In the genomic region with DNA sequence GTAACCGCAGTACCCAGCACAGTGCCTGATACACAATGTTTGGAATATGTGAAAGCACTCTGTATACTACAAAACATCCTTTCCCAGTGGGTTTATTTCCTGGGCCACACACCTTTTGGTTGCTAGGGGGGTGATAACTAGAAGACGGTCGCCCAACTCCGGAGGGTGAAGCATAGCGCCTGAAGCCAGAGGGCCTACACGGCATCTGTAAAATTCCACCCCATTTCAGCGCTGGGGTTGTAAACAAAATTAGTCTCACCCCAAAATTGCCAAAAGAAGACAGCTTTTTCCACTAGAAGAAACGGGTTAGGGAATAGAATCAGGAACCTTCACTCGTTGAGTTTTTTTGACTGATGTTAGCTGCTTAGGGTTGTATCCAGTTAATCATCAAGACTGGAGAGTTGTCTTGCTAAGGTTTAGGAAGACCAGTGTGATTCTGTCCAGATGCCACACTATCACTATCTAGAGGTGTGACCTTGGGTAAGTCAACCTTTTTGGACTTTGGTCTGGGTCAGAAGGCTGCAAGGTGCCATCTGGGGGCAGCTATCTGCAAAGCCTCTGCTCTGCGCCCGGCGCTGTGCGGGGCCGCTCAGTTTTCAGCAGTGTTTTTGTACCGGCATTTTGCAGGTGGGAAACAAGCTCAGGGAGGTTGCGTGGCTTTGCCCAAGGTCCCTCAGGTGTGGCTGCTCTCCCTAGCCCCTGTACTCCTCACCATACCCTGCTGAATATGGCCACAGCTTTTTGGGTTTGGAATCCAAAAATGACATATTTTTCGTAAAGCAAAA, we compare ENCODE assay signal across 1 cellular context.
TF ChIP-seq lines count a peak whose summit lies in the region.

No MANE protein-coding gene starts in this region.

TF ChIP-seq in HepG2, 621 proteins besides CTCF, POLR2A, EP300 and RAD21 (continued from another document and continues in another):
- TF ChIP-seq, protein P1, sequence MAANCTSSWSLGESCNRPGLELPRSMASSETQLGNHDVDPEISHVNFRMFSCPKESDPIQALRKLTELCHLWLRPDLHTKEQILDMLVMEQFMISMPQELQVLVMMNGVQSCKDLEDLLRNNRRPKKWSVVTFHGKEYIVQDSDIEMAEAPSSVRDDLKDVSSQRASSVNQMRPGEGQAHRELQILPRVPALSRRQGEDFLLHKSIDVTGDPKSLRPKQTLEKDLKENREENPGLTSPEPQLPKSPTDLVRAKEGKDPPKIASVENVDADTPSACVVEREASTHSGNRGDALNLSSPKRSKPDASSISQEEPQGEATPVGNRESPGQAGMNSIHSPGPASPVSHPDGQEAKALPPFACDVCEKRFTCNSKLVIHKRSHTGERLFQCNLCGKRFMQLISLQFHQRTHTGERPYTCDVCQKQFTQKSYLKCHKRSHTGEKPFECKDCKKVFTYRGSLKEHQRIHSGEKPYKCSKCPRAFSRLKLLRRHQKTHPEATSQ (CRISPR knock-in tag; IDR thresholded peaks at IDR 0.05; ENCODE audit: borderline replicate concordance) = no peak
- TF ChIP-seq CEBPB (IDR thresholded peaks at IDR 0.05; ENCODE audit: borderline replicate concordance, low read depth, low read length) (no peak), ZNF777 (CRISPR knock-in tag; IDR thresholded peaks at IDR 0.05) (no peak), NFKB2 (CRISPR knock-in tag; IDR thresholded peaks at IDR 0.05; ENCODE audit: borderline replicate concordance) (peak; percentile 37; the same call in 1 of the 2 replicates), ZNF605 (CRISPR knock-in tag; IDR thresholded peaks at IDR 0.05) (peak; percentile 60; the same call in 1 of the 2 replicates), ZEB1 (IDR thresholded peaks at IDR 0.05; ENCODE audit: insufficient replicate concordance, low read depth) (peak; percentile 63), ZNF879 (CRISPR knock-in tag; IDR thresholded peaks at IDR 0.05) (no peak), SALL1 (CRISPR knock-in tag; IDR thresholded peaks at IDR 0.05) (peak; percentile 81), NCOR1 (IDR thresholded peaks at IDR 0.05; ENCODE audit: borderline replicate concordance, low read length) (peak; percentile 91), ISL2 (CRISPR knock-in tag; IDR thresholded peaks at IDR 0.05) (0 out of 2 replicates have a peak, but pooled peaks have one; percentile 2), PAX8 (CRISPR knock-in tag; IDR thresholded peaks at IDR 0.05; ENCODE audit: borderline replicate concordance) (no peak), ZNF326 (CRISPR knock-in tag; IDR thresholded peaks at IDR 0.05; ENCODE audit: borderline replicate concordance) (no peak), TAF15 (IDR thresholded peaks at IDR 0.05; ENCODE audit: low read depth, low read length, poor library complexity, severe bottlenecking) (no peak), KMT2B (CRISPR knock-in tag; IDR thresholded peaks at IDR 0.05) (no peak), HCFC1 (IDR thresholded peaks at IDR 0.05; ENCODE audit: low read depth, low read length) (no peak), KLF6 (CRISPR knock-in tag; IDR thresholded peaks at IDR 0.05) (no peak), RORA (CRISPR knock-in tag; IDR thresholded peaks at IDR 0.05) (no peak), ZNF615 (CRISPR knock-in tag; IDR thresholded peaks at IDR 0.05; ENCODE audit: borderline replicate concordance) (peak; percentile 65; the same call in 1 of the 2 replicates), ZNF136 (CRISPR knock-in tag; IDR thresholded peaks at IDR 0.05; ENCODE audit: low read depth) (no peak), FOXJ3 (CRISPR knock-in tag; IDR thresholded peaks at IDR 0.05; ENCODE audit: borderline replicate concordance) (no peak; the same call in 1 of the 2 replicates), PHB2 (IDR thresholded peaks at IDR 0.05; ENCODE audit: partially characterized antibody) (no peak), SMARCC2 (IDR thresholded peaks at IDR 0.05) (no peak), HIVEP1 (CRISPR knock-in tag; IDR thresholded peaks at IDR 0.05) (no peak), U2AF2 (IDR thresholded peaks at IDR 0.05; ENCODE audit: low read depth, low read length) (no peak), BRD4 (CRISPR knock-in tag; IDR thresholded peaks at IDR 0.05) (peak; percentile 82; the same call in 1 of the 2 replicates), RXRA (CRISPR knock-in tag; IDR thresholded peaks at IDR 0.05) (peak; percentile 92), SMARCE1 (IDR thresholded peaks at IDR 0.05; ENCODE audit: borderline replicate concordance) (no peak), ZNF567 (CRISPR knock-in tag; IDR thresholded peaks at IDR 0.05; ENCODE audit: borderline replicate concordance) (no peak), ZNF841 (CRISPR knock-in tag; IDR thresholded peaks at IDR 0.05; ENCODE audit: borderline replicate concordance) (no peak), GTF3A (CRISPR knock-in tag; conservative IDR thresholded peaks at IDR 0.05) (no peak), SOX13 (IDR thresholded peaks at IDR 0.05) (no peak), SOX13 (CRISPR knock-in tag; conservative IDR thresholded peaks at IDR 0.05 in 1 of 2, IDR thresholded peaks at IDR 0.05 in 1 of 2) (no peak), ZNF33B (CRISPR knock-in tag; IDR thresholded peaks at IDR 0.05) (0 out of 2 replicates have a peak, but pooled peaks have one; percentile 20), SMAD9 (CRISPR knock-in tag; IDR thresholded peaks at IDR 0.05) (no peak), FOXP1 (IDR thresholded peaks at IDR 0.05) (no peak), FOXP1 (CRISPR knock-in tag; IDR thresholded peaks at IDR 0.05) (peak; percentile 50; the same call in 1 of the 2 replicates), ZSCAN12 (CRISPR knock-in tag; IDR thresholded peaks at IDR 0.05) (no peak), ZNF121 (CRISPR knock-in tag; IDR thresholded peaks at IDR 0.05) (no peak; the same call in 1 of the 2 replicates), SMYD3 (CRISPR knock-in tag; IDR thresholded peaks at IDR 0.05) (no peak), ZNF446 (CRISPR knock-in tag; IDR thresholded peaks at IDR 0.05) (no peak), NR2C2 (CRISPR knock-in tag; IDR thresholded peaks at IDR 0.05; ENCODE audit: borderline replicate concordance) (peak; percentile 86), IKZF4 (CRISPR knock-in tag; IDR thresholded peaks at IDR 0.05; ENCODE audit: borderline replicate concordance, low read depth, not compliant biosample characterization) (peak; percentile 31), CC2D1A (CRISPR knock-in tag; IDR thresholded peaks at IDR 0.05) (no peak)
- TF ChIP-seq, protein P2, sequence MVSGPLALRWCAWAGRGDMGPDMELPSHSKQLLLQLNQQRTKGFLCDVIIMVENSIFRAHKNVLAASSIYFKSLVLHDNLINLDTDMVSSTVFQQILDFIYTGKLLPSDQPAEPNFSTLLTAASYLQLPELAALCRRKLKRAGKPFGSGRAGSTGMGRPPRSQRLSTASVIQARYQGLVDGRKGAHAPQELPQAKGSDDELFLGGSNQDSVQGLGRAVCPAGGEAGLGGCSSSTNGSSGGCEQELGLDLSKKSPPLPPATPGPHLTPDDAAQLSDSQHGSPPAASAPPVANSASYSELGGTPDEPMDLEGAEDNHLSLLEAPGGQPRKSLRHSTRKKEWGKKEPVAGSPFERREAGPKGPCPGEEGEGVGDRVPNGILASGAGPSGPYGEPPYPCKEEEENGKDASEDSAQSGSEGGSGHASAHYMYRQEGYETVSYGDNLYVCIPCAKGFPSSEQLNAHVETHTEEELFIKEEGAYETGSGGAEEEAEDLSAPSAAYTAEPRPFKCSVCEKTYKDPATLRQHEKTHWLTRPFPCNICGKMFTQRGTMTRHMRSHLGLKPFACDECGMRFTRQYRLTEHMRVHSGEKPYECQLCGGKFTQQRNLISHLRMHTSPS (CRISPR knock-in tag; IDR thresholded peaks at IDR 0.05; ENCODE audit: low read depth) = peak; percentile 83
- TF ChIP-seq, protein P3, sequence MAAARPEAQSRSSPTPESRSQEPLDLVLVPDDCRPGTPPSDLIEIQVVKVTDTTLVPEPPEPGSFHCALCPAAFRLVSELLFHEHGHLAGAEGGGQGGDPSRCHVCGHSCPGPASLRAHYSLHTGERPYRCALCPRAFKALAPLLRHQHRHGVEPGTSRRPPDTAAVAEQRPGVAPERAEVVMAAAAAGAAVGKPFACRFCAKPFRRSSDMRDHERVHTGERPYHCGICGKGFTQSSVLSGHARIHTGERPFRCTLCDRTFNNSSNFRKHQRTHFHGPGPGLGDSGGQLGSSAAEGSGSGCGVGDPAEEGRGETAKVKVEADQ (CRISPR knock-in tag; IDR thresholded peaks at IDR 0.05; ENCODE audit: borderline replicate concordance) = 0 out of 2 replicates have a peak, but pooled peaks have one; percentile 17
- TF ChIP-seq, protein P4, sequence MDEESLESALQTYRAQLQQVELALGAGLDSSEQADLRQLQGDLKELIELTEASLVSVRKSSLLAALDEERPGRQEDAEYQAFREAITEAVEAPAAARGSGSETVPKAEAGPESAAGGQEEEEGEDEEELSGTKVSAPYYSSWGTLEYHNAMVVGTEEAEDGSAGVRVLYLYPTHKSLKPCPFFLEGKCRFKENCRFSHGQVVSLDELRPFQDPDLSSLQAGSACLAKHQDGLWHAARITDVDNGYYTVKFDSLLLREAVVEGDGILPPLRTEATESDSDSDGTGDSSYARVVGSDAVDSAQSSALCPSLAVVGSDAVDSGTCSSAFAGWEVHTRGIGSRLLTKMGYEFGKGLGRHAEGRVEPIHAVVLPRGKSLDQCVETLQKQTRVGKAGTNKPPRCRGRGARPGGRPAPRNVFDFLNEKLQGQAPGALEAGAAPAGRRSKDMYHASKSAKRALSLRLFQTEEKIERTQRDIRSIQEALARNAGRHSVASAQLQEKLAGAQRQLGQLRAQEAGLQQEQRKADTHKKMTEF (CRISPR knock-in tag; IDR thresholded peaks at IDR 0.05) = peak; percentile 68; the same call in 1 of the 2 replicates
- TF ChIP-seq, protein P5, sequence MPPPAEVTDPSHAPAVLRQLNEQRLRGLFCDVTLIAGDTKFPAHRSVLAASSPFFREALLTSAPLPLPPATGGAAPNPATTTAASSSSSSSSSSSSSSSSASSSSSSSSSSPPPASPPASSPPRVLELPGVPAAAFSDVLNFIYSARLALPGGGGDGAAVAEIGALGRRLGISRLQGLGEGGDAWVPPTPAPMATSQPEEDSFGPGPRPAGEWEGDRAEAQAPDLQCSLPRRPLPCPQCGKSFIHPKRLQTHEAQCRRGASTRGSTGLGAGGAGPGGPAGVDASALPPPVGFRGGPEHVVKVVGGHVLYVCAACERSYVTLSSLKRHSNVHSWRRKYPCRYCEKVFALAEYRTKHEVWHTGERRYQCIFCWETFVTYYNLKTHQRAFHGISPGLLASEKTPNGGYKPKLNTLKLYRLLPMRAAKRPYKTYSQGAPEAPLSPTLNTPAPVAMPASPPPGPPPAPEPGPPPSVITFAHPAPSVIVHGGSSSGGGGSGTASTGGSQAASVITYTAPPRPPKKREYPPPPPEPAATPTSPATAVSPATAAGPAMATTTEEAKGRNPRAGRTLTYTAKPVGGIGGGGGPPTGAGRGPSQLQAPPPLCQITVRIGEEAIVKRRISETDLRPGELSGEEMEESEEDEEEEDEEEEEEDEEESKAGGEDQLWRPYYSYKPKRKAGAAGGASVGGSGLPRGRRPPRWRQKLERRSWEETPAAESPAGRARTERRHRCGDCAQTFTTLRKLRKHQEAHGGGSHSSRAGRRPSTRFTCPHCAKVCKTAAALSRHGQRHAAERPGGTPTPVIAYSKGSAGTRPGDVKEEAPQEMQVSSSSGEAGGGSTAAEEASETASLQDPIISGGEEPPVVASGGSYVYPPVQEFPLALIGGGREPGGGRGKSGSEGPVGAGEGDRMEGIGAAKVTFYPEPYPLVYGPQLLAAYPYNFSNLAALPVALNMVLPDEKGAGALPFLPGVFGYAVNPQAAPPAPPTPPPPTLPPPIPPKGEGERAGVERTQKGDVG (CRISPR knock-in tag; IDR thresholded peaks at IDR 0.05; ENCODE audit: borderline replicate concordance) = no peak
- TF ChIP-seq, protein P6, sequence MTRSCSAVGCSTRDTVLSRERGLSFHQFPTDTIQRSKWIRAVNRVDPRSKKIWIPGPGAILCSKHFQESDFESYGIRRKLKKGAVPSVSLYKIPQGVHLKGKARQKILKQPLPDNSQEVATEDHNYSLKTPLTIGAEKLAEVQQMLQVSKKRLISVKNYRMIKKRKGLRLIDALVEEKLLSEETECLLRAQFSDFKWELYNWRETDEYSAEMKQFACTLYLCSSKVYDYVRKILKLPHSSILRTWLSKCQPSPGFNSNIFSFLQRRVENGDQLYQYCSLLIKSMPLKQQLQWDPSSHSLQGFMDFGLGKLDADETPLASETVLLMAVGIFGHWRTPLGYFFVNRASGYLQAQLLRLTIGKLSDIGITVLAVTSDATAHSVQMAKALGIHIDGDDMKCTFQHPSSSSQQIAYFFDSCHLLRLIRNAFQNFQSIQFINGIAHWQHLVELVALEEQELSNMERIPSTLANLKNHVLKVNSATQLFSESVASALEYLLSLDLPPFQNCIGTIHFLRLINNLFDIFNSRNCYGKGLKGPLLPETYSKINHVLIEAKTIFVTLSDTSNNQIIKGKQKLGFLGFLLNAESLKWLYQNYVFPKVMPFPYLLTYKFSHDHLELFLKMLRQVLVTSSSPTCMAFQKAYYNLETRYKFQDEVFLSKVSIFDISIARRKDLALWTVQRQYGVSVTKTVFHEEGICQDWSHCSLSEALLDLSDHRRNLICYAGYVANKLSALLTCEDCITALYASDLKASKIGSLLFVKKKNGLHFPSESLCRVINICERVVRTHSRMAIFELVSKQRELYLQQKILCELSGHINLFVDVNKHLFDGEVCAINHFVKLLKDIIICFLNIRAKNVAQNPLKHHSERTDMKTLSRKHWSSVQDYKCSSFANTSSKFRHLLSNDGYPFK (CRISPR knock-in tag; IDR thresholded peaks at IDR 0.05; ENCODE audit: borderline replicate concordance) = peak; percentile 8; the same call in 1 of the 2 replicates
- TF ChIP-seq, protein P7, sequence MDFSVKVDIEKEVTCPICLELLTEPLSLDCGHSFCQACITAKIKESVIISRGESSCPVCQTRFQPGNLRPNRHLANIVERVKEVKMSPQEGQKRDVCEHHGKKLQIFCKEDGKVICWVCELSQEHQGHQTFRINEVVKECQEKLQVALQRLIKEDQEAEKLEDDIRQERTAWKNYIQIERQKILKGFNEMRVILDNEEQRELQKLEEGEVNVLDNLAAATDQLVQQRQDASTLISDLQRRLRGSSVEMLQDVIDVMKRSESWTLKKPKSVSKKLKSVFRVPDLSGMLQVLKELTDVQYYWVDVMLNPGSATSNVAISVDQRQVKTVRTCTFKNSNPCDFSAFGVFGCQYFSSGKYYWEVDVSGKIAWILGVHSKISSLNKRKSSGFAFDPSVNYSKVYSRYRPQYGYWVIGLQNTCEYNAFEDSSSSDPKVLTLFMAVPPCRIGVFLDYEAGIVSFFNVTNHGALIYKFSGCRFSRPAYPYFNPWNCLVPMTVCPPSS (IDR thresholded peaks at IDR 0.05) = no peak
- TF ChIP-seq, protein P8, sequence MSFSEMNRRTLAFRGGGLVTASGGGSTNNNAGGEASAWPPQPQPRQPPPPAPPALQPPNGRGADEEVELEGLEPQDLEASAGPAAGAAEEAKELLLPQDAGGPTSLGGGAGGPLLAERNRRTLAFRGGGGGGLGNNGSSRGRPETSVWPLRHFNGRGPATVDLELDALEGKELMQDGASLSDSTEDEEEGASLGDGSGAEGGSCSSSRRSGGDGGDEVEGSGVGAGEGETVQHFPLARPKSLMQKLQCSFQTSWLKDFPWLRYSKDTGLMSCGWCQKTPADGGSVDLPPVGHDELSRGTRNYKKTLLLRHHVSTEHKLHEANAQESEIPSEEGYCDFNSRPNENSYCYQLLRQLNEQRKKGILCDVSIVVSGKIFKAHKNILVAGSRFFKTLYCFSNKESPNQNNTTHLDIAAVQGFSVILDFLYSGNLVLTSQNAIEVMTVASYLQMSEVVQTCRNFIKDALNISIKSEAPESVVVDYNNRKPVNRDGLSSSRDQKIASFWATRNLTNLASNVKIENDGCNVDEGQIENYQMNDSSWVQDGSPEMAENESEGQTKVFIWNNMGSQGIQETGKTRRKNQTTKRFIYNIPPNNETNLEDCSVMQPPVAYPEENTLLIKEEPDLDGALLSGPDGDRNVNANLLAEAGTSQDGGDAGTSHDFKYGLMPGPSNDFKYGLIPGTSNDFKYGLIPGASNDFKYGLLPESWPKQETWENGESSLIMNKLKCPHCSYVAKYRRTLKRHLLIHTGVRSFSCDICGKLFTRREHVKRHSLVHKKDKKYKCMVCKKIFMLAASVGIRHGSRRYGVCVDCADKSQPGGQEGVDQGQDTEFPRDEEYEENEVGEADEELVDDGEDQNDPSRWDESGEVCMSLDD (CRISPR knock-in tag; IDR thresholded peaks at IDR 0.05; ENCODE audit: borderline replicate concordance) = no peak
